30 cellular contexts compared by ENCODE assay signal in the genomic region with DNA sequence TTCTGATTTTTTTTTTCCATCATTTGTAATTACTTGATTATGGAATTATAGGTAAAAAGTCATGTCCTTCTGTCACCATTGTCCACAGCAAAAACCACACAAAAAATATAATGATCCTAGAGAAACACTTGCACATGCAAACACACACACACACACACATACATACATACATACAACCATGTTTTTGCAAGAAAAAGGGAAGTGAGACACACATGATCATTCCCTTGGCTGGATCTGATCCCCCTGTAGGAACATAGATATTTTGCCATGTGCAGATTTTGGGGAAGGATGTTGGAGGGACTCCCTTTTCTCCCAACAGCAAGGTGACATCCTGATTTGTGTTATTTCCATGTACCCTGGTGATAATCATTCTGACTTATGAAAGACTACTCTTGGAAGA.
"Had no signal": no experiment of that assay in that cellular context is flagged by ENCODE, and none has a peak within 500 bp of the region (broad histone marks: within the 10 kb centered on the region; RNA-seq: fewer than 3 reads in every experiment).

No MANE protein-coding gene starts in this region.

- DNase-seq: activated CD4-positive, alpha-beta memory T cell treated with anti-CD3 and anti-CD28 coated beads, Interleukin-2, amount 10 ng/mL, durations not matched to agents 7 days and 5 days; activated CD4-positive, alpha-beta T cell treated with anti-CD3 and anti-CD28 coated beads for 1 hour; activated CD4-positive, alpha-beta T cell treated with anti-CD3 and anti-CD28 coated beads for 48 hours; activated CD4-positive, CD25-positive, alpha-beta regulatory T cell; activated gamma-delta T cell; activated naive CD4-positive, alpha-beta T cell treated with Interleukin-2 at 50 U/mL for 16 hours; activated T-cell treated with anti-CD3 and anti-CD28 coated beads, Interleukin-2, amount 50 U/mL, for 1 hour; adrenal gland; caudate nucleus; cerebellar nuclear complex; Kasumi-1; KG1; MM.1S; NCI-H1092; NCI-H1436 treated with DMSO at 0.1 percent for 48 hours; NCI-H1694 treated with DMSO at 0.1 percent for 48 hours; NCI-H2029; NCI-H345; NCI-H524 treated with DMSO at 0.1 percent for 48 hours; NK-92 treated with Interleukin-12 subunit alpha and Interleukin-12 subunit beta, amount 100 ng/mL, for 24 hours; SHP77; SJCRH30; SK-N-SH; T-helper 1 cell; T-helper 2 cell; T-helper 9 cell; WERI-Rb-1 had no signal

- H3K4me2 ChIP-seq: SK-N-SH had no signal

- ATAC-seq: Panc1 had no signal

- H3K27me3 ChIP-seq: adrenal gland, SJCRH30 had no signal

- FAIRE-seq: astrocyte, bronchial epithelial cell had no signal

- H3K4me3 ChIP-seq: adrenal gland, SJCRH30 had no signal

- H3K9me3 ChIP-seq: adrenal gland, SJCRH30, SK-N-SH had no signal

- H3K4me1 ChIP-seq: adrenal gland, SJCRH30 had no signal

- H3K36me3 ChIP-seq: adrenal gland, SJCRH30, WERI-Rb-1 had no signal

- H3K27ac ChIP-seq: adrenal gland, SJCRH30, WERI-Rb-1 had no signal
